15 cellular contexts compared by ENCODE assay signal in genomic region chrX:64853424-64853823, GRCh38.
"Had no signal": no experiment of that assay in that cellular context is flagged by ENCODE, and none has a peak within 500 bp of the region (broad histone marks: within the 10 kb centered on the region; RNA-seq: fewer than 3 reads in every experiment).

No MANE protein-coding gene starts in this region.

- H3K36me3 Mint-ChIP-seq: neural progenitor cell had no signal

- H3K27me3 ChIP-seq: neural progenitor cell, tibial nerve had no signal

- H3K4me1 Mint-ChIP-seq: T-helper 17 cell had no signal

- H3K27ac ChIP-seq: breast epithelium, dorsolateral prefrontal cortex, neural progenitor cell, parathyroid adenoma, tibial nerve had no signal

- H3K27ac Mint-ChIP-seq: activated T-cell treated with anti-CD3 and anti-CD28 coated beads, Interleukin-2, amount 50 U/mL, for 24 hours; neural progenitor cell; T-helper 17 cell had no signal

- H3K4me2 ChIP-seq: neural progenitor cell had no signal

- H3K36me3 ChIP-seq: breast epithelium, neural progenitor cell, tibial nerve had no signal

- H2AFZ ChIP-seq: neural progenitor cell, parathyroid adenoma had no signal

- DNase-seq: activated gamma-delta T cell treated with Interleukin-2 at 50 U/mL for 16 hours; activated T-cell treated with anti-CD3 and anti-CD28 coated beads, Interleukin-2, amount 50 U/mL, for 24 hours; anterior cingulate cortex; dorsolateral prefrontal cortex; hypothalamus; kidney glomerular epithelial cell; retina; T-helper 17 cell had no signal

- ATAC-seq: activated CD4-positive, CD25-positive, alpha-beta regulatory T cell treated with anti-CD3 and anti-CD28 coated beads, Interleukin-2, amount 50 U/mL, for 24 hours; esophagus mucosa; SK-N-SH treated with all-trans-retinoic acid at 6 μM for 48 hours; T-helper 17 cell had no signal

- H3K79me2 ChIP-seq: parathyroid adenoma had no signal

- H3K9ac ChIP-seq: neural progenitor cell, parathyroid adenoma had no signal

- H3K27me3 Mint-ChIP-seq: activated T-cell treated with anti-CD3 and anti-CD28 coated beads, Interleukin-2, amount 50 U/mL, for 24 hours; T-helper 17 cell had no signal

- H3K4me3 Mint-ChIP-seq: activated T-cell treated with anti-CD3 and anti-CD28 coated beads, Interleukin-2, amount 50 U/mL, for 24 hours; neural progenitor cell; T-helper 17 cell had no signal

- H3K4me3 ChIP-seq: breast epithelium, dorsolateral prefrontal cortex, neural progenitor cell, tibial nerve had no signal

- H3K4me1 ChIP-seq: breast epithelium, neural progenitor cell, parathyroid adenoma, tibial nerve had no signal
